In the genomic region with DNA sequence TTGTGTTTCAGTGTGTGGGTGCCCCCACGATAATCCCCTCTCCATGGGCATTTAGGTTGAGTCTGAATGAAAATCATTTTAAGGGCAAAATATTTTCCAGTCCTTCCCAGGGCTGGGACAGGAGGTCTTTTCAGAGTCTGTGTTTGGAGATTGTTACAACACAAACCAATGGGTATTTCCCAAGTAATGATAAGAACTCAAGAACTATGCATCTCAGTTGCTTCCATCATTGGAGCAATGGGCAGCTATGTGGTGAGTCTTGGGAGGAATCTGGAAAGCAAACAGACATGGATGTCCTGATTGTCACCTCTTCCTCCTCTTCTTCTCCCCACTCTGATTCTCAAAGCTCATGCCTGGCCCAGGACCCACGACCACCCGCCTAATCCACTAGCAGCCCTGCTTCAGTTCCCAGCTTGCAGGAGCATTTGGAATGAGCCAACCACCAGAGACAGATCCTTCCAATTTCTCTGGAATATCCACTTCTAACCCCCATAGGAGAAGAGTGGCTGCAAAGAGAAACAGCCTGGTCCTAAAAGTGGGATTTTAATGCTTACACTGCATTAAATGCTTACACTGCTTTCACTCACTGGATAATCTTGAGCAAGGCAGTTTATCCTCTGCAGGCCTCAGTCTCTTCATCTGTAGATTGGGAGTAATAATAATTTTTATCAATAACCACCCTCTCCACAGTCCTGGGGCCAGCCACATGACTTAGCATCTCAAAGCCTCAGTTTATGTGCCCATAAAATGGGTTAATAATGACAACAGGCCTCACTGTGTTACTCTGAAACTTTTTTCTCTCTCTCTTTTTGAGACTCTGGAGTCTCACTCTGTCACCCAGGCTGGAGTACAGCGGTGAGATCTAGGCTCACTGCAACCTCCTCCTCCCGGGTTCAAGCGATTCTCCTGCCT, we compare ENCODE assay signal across 22 cellular contexts.
DNase-seq lines count a peak whose midpoint lies in the region; ATAC-seq, FAIRE-seq and TF ChIP-seq lines count a peak whose summit lies in the region.
"Had no signal": no experiment of that assay in that cellular context is flagged by ENCODE, and none has a peak within 500 bp of the region (broad histone marks: within the 10 kb centered on the region; RNA-seq: fewer than 3 reads in every experiment).

No MANE protein-coding gene starts in this region.

- H3K4me1 Mint-ChIP-seq in neural progenitor cell, result peaks cover 2% of the 10 kb centered on the region
- H3K4me1 Mint-ChIP-seq: B cell, CD14-positive monocyte had no signal

- no peak overlapping the region for H3K27ac ChIP-seq in HepG2 (ENCODE audit: extremely low read length, insufficient read depth, low read length)
- H3K27ac ChIP-seq in right lobe of liver, result no peak overlapping the region
- H3K27ac ChIP-seq in neural progenitor cell, result no peak overlapping the region
- H3K27ac ChIP-seq: HL-60, KMS-11 had no signal

- intact Hi-C loops in HepG2 (cut with micrococcal nuclease; ENCODE audit: unreplicated experiment) (no loop called here), right lobe of liver (cut with DNase I) (no loop called here)

- H4K20me1 ChIP-seq in HepG2 (ENCODE audit: insufficient read depth, low read length), result no peaks in the 10 kb centered on the region
- no peaks in the 10 kb centered on the region for H4K20me1 ChIP-seq in neural progenitor cell (ENCODE audit: low read depth)

- H3F3A ChIP-seq in neural progenitor cell (ENCODE audit: low read depth), result no peaks in the 10 kb centered on the region

- in situ Hi-C loops in HepG2 (cut with HindIII; ENCODE audit: extremely low pct_ligation_motif_present, low pct_unique_long_range_greater_than_20kb), result no loop called here

- no peaks in the 10 kb centered on the region for H3K36me3 ChIP-seq in HepG2 (replicated peaks in 1 of 2; ENCODE audit: control insufficient read depth in 1 of 2, insufficient read depth in 2 of 2, low read length in 2 of 2)
- no peaks in the 10 kb centered on the region for H3K36me3 ChIP-seq in right lobe of liver
- no peaks in the 10 kb centered on the region for H3K36me3 ChIP-seq in neural progenitor cell

- H3K4me1 ChIP-seq in HepG2 (ENCODE audit: insufficient read depth, low read length) (no peaks in the 10 kb centered on the region), right lobe of liver (no peaks in the 10 kb centered on the region), neural progenitor cell (no peaks in the 10 kb centered on the region)

- H3K27ac Mint-ChIP-seq in neural progenitor cell, result peak overlapping the region; percentile 68
- H3K27ac Mint-ChIP-seq: B cell, CD14-positive monocyte had no signal

- no peak overlapping the region for H2AFZ ChIP-seq in HepG2 (ENCODE audit: low read length)
- no peak overlapping the region for H2AFZ ChIP-seq in neural progenitor cell (replicated peaks)

- no peaks in the 10 kb centered on the region for H3K9me3 ChIP-seq in HepG2 (ENCODE audit: low read length)
- H3K9me3 ChIP-seq in right lobe of liver, result no peaks in the 10 kb centered on the region
- no peaks in the 10 kb centered on the region for H3K9me3 ChIP-seq in neural progenitor cell (ENCODE audit: low read depth)

- TF ChIP-seq EP300 in HepG2 (IDR thresholded peaks at IDR 0.05; ENCODE audit: low read depth in 2 of 2, low read length in 2 of 2) (no peak), HepG2 (CRISPR knock-in tag; IDR thresholded peaks at IDR 0.05; ENCODE audit: borderline replicate concordance) (no peak)

- CTCF ChIA-PET in HepG2 (lab: Yijun Ruan, JAX; ENCODE audit: low intra/inter-chr PET ratio, low total read pairs), result no interaction called here

- TF ChIP-seq CTCF in HepG2 (CRISPR knock-in tag; IDR thresholded peaks at IDR 0.05) (no peak), right lobe of liver (IDR thresholded peaks at IDR 0.05) (no peak), choroid plexus epithelial cell (conservative IDR thresholded peaks at IDR 0.05; ENCODE audit: low read depth, low read length) (no peak), neural progenitor cell (IDR thresholded peaks at IDR 0.05) (no peak)

- no peak for DNase-seq in HepG2 (ENCODE audit: low spot score)
- DNase-seq in right lobe of liver, result no peak
- peak; percentile 55 for DNase-seq in choroid plexus epithelial cell (ENCODE audit: low read depth)
- DNase-seq in neural progenitor cell (ENCODE audit: low spot score), result no peak
- DNase-seq in hypothalamus (lab: John Stamatoyannopoulos, UW), result no peak
- no peak for DNase-seq in NCI-H2227 treated with DMSO at 0.1 percent for 48 hours (lab: John Stamatoyannopoulos, UW)
- DNase-seq: DMS53, GDM1, NCI-H1105, NCI-H146, NCI-H2029, NCI-H446, NCI-H526, OCI-M1 had no signal

- ATAC-seq in HepG2, result no peak
- no peak for ATAC-seq in right lobe of liver
- no peak for ATAC-seq in HG03457 (IDR thresholded peaks at IDR 0.05; ENCODE audit: unreplicated experiment)

- H3K4me3 Mint-ChIP-seq in neural progenitor cell, result no peak overlapping the region
- H3K4me3 Mint-ChIP-seq: B cell, CD14-positive monocyte had no signal

- POLR2A ChIA-PET in HepG2 (lab: Yijun Ruan, JAX), result no interaction called here

- no peak overlapping the region for H3K4me3 ChIP-seq in HepG2 (replicated peaks in 1 of 3; ENCODE audit: insufficient read depth in 1 of 3, low read depth in 2 of 3, low read length in 3 of 3)
- no peak overlapping the region for H3K4me3 ChIP-seq in right lobe of liver
- H3K4me3 ChIP-seq in choroid plexus epithelial cell (ENCODE audit: low read depth, low read length), result no peak overlapping the region
- H3K4me3 ChIP-seq in neural progenitor cell, result no peak overlapping the region

- H3K27me3 Mint-ChIP-seq in neural progenitor cell (ENCODE audit: insufficient read depth, low read depth), result peaks cover 17% of the 10 kb centered on the region
- H3K27me3 Mint-ChIP-seq: B cell had no signal

- TF ChIP-seq RAD21 in HepG2 (CRISPR knock-in tag; IDR thresholded peaks at IDR 0.05), result no peak

- 46% methylated on average over 6 of the region's 6 CpGs for WGBS in HepG2 (ENCODE audit: low lambda C conversion rate)
- 82% methylated on average over 6 of the region's 6 CpGs for WGBS in right lobe of liver (ENCODE audit: insufficient coverage, low coverage, low lambda C conversion rate, missing lambda C conversion rate)

- H3K27me3 ChIP-seq in HepG2 (ENCODE audit: control insufficient read depth in 1 of 2, insufficient read depth in 2 of 2, low read length in 2 of 2), result peaks cover 0 to 2% of the 10 kb centered on the region in 2 experiments; a peak in 2 of 5 replicates
- H3K27me3 ChIP-seq in right lobe of liver, result no peaks in the 10 kb centered on the region
- no peaks in the 10 kb centered on the region for H3K27me3 ChIP-seq in neural progenitor cell

- FAIRE-seq in HepG2 (lab: Jason Lieb, UNC), result no peak
- FAIRE-seq: A204.1, GM19239, H1 had no signal

- H3K79me2 ChIP-seq in HepG2 (ENCODE audit: insufficient read depth, low read length) (no peaks in the 10 kb centered on the region), neural progenitor cell (ENCODE audit: low read depth) (no peaks in the 10 kb centered on the region)

- no peaks in the 10 kb centered on the region for H3K36me3 Mint-ChIP-seq in neural progenitor cell
- H3K36me3 Mint-ChIP-seq: CD14-positive monocyte had no signal

- H3K9ac ChIP-seq in HepG2 (ENCODE audit: insufficient read depth, low read depth, low read length) (no peak overlapping the region), neural progenitor cell (no peak overlapping the region)
- H3K9ac ChIP-seq: KMS-11 had no signal

- H3K4me2 ChIP-seq in HepG2 (ENCODE audit: low read depth, low read length), result no peak overlapping the region
- H3K4me2 ChIP-seq in neural progenitor cell, result no peak overlapping the region
- H3K4me2 ChIP-seq: KMS-11 had no signal

- TF ChIP-seq POLR2A in HepG2 (IDR thresholded peaks at IDR 0.05; ENCODE audit: insufficient read depth in 1 of 2, low read depth in 2 of 2, low read length in 2 of 2) (no peak), right lobe of liver (IDR thresholded peaks at IDR 0.05) (no peak)

- H3K9me3 Mint-ChIP-seq in neural progenitor cell, result peaks cover 9% of the 10 kb centered on the region
- H3K9me3 Mint-ChIP-seq: CD14-positive monocyte had no signal

- no TSS peak for BruUV-seq in HepG2 (replicated peaks; lab: Mats Ljungman, UMichigan)

TF ChIP-seq in HepG2, 621 proteins besides CTCF, POLR2A, EP300 and RAD21:
- peak; percentile 70 for TF ChIP-seq MAFF (IDR thresholded peaks at IDR 0.05; ENCODE audit: low read depth, low read length)
- peak; percentile 55 for TF ChIP-seq ZNF629 (CRISPR knock-in tag; conservative IDR thresholded peaks at IDR 0.05)
- TF ChIP-seq MAFK (conservative IDR thresholded peaks at IDR 0.05 in 1 of 2, IDR thresholded peaks at IDR 0.05 in 1 of 2; ENCODE audit: low read length in 2 of 2), result peak; percentile 61 to 81; a peak in 3 of 4 replicates
- no peak for TF ChIP-seq KLF15 (CRISPR knock-in tag; IDR thresholded peaks at IDR 0.05; ENCODE audit: borderline replicate concordance)
